Comparison of ENCODE assay signal across 1 cellular context in the genomic region with DNA sequence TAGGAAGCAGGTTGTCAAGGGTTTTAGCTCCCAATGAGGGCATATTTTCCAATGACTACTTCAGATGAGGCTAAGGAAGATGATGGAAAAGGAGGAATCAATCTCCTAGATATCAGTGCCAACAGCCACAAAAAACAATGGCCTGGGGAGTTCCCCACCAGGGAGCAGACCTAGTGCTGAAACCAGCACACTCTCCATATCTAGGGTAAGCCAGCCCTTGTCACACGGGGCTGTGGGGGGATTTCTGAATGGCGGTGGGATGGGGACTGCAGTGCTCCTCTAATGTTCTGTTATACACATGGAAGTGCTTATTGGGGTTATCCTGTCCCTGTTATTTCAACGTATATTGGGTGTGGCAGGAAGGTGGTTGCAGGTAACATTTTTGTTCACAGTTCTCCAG.
TF ChIP-seq lines count a peak whose summit lies in the region.

No MANE protein-coding gene starts in this region.

TF ChIP-seq in GM23338, 12 proteins besides CTCF, POLR2A, EP300 and RAD21 (continued from another document):
- TF ChIP-seq, protein P1, sequence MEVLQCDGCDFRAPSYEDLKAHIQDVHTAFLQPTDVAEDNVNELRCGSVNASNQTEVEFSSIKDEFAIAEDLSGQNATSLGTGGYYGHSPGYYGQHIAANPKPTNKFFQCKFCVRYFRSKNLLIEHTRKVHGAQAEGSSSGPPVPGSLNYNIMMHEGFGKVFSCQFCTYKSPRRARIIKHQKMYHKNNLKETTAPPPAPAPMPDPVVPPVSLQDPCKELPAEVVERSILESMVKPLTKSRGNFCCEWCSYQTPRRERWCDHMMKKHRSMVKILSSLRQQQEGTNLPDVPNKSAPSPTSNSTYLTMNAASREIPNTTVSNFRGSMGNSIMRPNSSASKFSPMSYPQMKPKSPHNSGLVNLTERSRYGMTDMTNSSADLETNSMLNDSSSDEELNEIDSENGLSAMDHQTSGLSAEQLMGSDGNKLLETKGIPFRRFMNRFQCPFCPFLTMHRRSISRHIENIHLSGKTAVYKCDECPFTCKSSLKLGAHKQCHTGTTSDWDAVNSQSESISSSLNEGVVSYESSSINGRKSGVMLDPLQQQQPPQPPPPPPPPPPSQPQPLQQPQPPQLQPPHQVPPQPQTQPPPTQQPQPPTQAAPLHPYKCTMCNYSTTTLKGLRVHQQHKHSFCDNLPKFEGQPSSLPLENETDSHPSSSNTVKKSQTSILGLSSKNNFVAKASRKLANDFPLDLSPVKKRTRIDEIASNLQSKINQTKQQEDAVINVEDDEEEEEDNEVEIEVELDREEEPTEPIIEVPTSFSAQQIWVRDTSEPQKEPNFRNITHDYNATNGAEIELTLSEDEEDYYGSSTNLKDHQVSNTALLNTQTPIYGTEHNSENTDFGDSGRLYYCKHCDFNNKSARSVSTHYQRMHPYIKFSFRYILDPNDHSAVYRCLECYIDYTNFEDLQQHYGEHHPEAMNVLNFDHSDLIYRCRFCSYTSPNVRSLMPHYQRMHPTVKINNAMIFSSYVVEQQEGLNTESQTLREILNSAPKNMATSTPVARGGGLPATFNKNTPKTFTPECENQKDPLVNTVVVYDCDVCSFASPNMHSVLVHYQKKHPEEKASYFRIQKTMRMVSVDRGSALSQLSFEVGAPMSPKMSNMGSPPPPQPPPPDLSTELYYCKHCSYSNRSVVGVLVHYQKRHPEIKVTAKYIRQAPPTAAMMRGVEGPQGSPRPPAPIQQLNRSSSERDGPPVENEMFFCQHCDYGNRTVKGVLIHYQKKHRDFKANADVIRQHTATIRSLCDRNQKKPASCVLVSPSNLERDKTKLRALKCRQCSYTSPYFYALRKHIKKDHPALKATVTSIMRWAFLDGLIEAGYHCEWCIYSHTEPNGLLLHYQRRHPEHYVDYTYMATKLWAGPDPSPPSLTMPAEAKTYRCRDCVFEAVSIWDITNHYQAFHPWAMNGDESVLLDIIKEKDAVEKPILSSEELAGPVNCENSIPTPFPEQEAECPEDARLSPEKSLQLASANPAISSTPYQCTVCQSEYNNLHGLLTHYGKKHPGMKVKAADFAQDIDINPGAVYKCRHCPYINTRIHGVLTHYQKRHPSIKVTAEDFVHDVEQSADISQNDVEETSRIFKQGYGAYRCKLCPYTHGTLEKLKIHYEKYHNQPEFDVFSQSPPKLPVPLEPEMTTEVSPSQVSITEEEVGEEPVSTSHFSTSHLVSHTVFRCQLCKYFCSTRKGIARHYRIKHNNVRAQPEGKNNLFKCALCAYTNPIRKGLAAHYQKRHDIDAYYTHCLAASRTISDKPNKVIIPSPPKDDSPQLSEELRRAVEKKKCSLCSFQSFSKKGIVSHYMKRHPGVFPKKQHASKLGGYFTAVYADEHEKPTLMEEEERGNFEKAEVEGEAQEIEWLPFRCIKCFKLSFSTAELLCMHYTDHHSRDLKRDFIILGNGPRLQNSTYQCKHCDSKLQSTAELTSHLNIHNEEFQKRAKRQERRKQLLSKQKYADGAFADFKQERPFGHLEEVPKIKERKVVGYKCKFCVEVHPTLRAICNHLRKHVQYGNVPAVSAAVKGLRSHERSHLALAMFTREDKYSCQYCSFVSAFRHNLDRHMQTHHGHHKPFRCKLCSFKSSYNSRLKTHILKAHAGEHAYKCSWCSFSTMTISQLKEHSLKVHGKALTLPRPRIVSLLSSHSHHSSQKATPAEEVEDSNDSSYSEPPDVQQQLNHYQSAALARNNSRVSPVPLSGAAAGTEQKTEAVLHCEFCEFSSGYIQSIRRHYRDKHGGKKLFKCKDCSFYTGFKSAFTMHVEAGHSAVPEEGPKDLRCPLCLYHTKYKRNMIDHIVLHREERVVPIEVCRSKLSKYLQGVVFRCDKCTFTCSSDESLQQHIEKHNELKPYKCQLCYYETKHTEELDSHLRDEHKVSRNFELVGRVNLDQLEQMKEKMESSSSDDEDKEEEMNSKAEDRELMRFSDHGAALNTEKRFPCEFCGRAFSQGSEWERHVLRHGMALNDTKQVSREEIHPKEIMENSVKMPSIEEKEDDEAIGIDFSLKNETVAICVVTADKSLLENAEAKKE (CRISPR knock-in tag; IDR thresholded peaks at IDR 0.05) = no peak
- TF ChIP-seq, protein P2, sequence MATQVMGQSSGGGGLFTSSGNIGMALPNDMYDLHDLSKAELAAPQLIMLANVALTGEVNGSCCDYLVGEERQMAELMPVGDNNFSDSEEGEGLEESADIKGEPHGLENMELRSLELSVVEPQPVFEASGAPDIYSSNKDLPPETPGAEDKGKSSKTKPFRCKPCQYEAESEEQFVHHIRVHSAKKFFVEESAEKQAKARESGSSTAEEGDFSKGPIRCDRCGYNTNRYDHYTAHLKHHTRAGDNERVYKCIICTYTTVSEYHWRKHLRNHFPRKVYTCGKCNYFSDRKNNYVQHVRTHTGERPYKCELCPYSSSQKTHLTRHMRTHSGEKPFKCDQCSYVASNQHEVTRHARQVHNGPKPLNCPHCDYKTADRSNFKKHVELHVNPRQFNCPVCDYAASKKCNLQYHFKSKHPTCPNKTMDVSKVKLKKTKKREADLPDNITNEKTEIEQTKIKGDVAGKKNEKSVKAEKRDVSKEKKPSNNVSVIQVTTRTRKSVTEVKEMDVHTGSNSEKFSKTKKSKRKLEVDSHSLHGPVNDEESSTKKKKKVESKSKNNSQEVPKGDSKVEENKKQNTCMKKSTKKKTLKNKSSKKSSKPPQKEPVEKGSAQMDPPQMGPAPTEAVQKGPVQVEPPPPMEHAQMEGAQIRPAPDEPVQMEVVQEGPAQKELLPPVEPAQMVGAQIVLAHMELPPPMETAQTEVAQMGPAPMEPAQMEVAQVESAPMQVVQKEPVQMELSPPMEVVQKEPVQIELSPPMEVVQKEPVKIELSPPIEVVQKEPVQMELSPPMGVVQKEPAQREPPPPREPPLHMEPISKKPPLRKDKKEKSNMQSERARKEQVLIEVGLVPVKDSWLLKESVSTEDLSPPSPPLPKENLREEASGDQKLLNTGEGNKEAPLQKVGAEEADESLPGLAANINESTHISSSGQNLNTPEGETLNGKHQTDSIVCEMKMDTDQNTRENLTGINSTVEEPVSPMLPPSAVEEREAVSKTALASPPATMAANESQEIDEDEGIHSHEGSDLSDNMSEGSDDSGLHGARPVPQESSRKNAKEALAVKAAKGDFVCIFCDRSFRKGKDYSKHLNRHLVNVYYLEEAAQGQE (IDR thresholded peaks at IDR 0.05; ENCODE audit: unreplicated experiment) = no peak
- TF ChIP-seq STAT1 (IDR thresholded peaks at IDR 0.05; ENCODE audit: unreplicated experiment) (no peak), ZNF331 (CRISPR knock-in tag; IDR thresholded peaks at IDR 0.05; ENCODE audit: low read depth) (no peak), JUNB (IDR thresholded peaks at IDR 0.05; ENCODE audit: unreplicated experiment) (no peak), CREB1 (CRISPR knock-in tag; IDR thresholded peaks at IDR 0.05; ENCODE audit: low read depth) (no peak), EZH2 (IDR thresholded peaks at IDR 0.05; ENCODE audit: low read depth, unreplicated experiment) (no peak), POLR2AphosphoS5 (IDR thresholded peaks at IDR 0.05; ENCODE audit: low read depth) (no peak), ZNF114 (CRISPR knock-in tag; IDR thresholded peaks at IDR 0.05) (no peak), NANOG (IDR thresholded peaks at IDR 0.05; ENCODE audit: borderline replicate concordance) (no peak)
- TF ChIP-seq, protein P3, sequence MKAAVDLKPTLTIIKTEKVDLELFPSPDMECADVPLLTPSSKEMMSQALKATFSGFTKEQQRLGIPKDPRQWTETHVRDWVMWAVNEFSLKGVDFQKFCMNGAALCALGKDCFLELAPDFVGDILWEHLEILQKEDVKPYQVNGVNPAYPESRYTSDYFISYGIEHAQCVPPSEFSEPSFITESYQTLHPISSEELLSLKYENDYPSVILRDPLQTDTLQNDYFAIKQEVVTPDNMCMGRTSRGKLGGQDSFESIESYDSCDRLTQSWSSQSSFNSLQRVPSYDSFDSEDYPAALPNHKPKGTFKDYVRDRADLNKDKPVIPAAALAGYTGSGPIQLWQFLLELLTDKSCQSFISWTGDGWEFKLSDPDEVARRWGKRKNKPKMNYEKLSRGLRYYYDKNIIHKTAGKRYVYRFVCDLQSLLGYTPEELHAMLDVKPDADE (IDR thresholded peaks at IDR 0.05) = no peak
